Comparison of ENCODE assay signal across 2 cellular contexts in genomic region chr3:126752303-126753190, GRCh38.
TF ChIP-seq lines count a peak whose summit lies in the region.

No MANE protein-coding gene starts in this region.

TF ChIP-seq in HEK293, 187 proteins besides CTCF, POLR2A, EP300 and RAD21 (continued from another document and continues in another):
- TF ChIP-seq ZNF148 (tag by site-specific recombination; IDR thresholded peaks at IDR 0.05; ENCODE audit: borderline replicate concordance) (no peak), HOXC10 (CRISPR knock-in tag; IDR thresholded peaks at IDR 0.05) (no peak), ZBTB44 (tag by site-specific recombination; IDR thresholded peaks at IDR 0.05) (no peak), ZIC2 (tag by site-specific recombination; IDR thresholded peaks at IDR 0.05) (peak; percentile 49), BCL6B (tag by site-specific recombination; IDR thresholded peaks at IDR 0.05) (no peak), GLI4 (tag by site-specific recombination; IDR thresholded peaks at IDR 0.05) (no peak), OSR2 (tag by site-specific recombination; IDR thresholded peaks at IDR 0.05) (no peak), ZNF2 (tag by site-specific recombination; IDR thresholded peaks at IDR 0.05) (no peak), ZNF658 (tag by site-specific recombination; IDR thresholded peaks at IDR 0.05) (no peak), ZNF280D (tag by site-specific recombination; IDR thresholded peaks at IDR 0.05) (no peak), AEBP2 (tag by site-specific recombination; IDR thresholded peaks at IDR 0.05; ENCODE audit: borderline replicate concordance) (no peak), ZNF521 (tag by site-specific recombination; IDR thresholded peaks at IDR 0.05) (no peak), ZNF580 (tag by site-specific recombination; IDR thresholded peaks at IDR 0.05) (no peak), ZBTB21 (tag by site-specific recombination; IDR thresholded peaks at IDR 0.05) (no peak), ZNF214 (tag by site-specific recombination; IDR thresholded peaks at IDR 0.05; ENCODE audit: borderline replicate concordance) (no peak), KLF16 (tag by site-specific recombination; IDR thresholded peaks at IDR 0.05) (no peak), MYNN (tag by site-specific recombination; IDR thresholded peaks at IDR 0.05; ENCODE audit: borderline replicate concordance) (no peak), ZBTB20 (tag by site-specific recombination; IDR thresholded peaks at IDR 0.05) (no peak), ZNF670 (tag by site-specific recombination; IDR thresholded peaks at IDR 0.05; ENCODE audit: low read depth) (no peak), ZNF140 (tag by site-specific recombination; IDR thresholded peaks at IDR 0.05) (no peak)

TF ChIP-seq in HepG2, 621 proteins besides CTCF, POLR2A, EP300 and RAD21 (continued from another document and continues in another):
- TF ChIP-seq ATF3 (CRISPR knock-in tag; IDR thresholded peaks at IDR 0.05) (no peak), PAXIP1 (CRISPR knock-in tag; conservative IDR thresholded peaks at IDR 0.05) (no peak), ZFP36 (IDR thresholded peaks at IDR 0.05; ENCODE audit: borderline replicate concordance, low read depth, low read length, partially characterized antibody) (no peak), TIGD3 (CRISPR knock-in tag; IDR thresholded peaks at IDR 0.05; ENCODE audit: borderline replicate concordance) (no peak), HNF1A (IDR thresholded peaks at IDR 0.05; ENCODE audit: low read depth) (no peak), HNF1A (CRISPR knock-in tag; IDR thresholded peaks at IDR 0.05; ENCODE audit: borderline replicate concordance) (no peak), SALL1 (CRISPR knock-in tag; IDR thresholded peaks at IDR 0.05) (peak; percentile 28; the same call in 1 of the 2 replicates), ZNF609 (CRISPR knock-in tag; IDR thresholded peaks at IDR 0.05; ENCODE audit: borderline replicate concordance) (no peak), STAG1 (CRISPR knock-in tag; IDR thresholded peaks at IDR 0.05) (peak; percentile 98), ZNF670 (CRISPR knock-in tag; IDR thresholded peaks at IDR 0.05; ENCODE audit: borderline replicate concordance) (0 out of 2 replicates have a peak, but pooled peaks have one; percentile 20), FOSL2 (CRISPR knock-in tag; IDR thresholded peaks at IDR 0.05) (no peak), ZBTB2 (CRISPR knock-in tag; IDR thresholded peaks at IDR 0.05; ENCODE audit: low read depth) (no peak), HIC2 (CRISPR knock-in tag; IDR thresholded peaks at IDR 0.05; ENCODE audit: low read depth) (no peak), NFRKB (IDR thresholded peaks at IDR 0.05) (no peak), CREM (IDR thresholded peaks at IDR 0.05) (no peak), CREM (CRISPR knock-in tag; IDR thresholded peaks at IDR 0.05) (no peak), RBAK (CRISPR knock-in tag; IDR thresholded peaks at IDR 0.05) (no peak), ZSCAN29 (CRISPR knock-in tag; conservative IDR thresholded peaks at IDR 0.05) (0 out of 2 replicates have a peak, but pooled peaks have one; percentile 33), CC2D1A (CRISPR knock-in tag; IDR thresholded peaks at IDR 0.05) (no peak), WIZ (CRISPR knock-in tag; IDR thresholded peaks at IDR 0.05) (no peak), ZFP41 (CRISPR knock-in tag; IDR thresholded peaks at IDR 0.05; ENCODE audit: borderline replicate concordance) (peak; percentile 65; the same call in 1 of the 2 replicates), PCBP1 (IDR thresholded peaks at IDR 0.05; ENCODE audit: borderline replicate concordance, low read depth, low read length) (no peak), TFE3 (CRISPR knock-in tag; IDR thresholded peaks at IDR 0.05) (no peak), ZNF275 (CRISPR knock-in tag; IDR thresholded peaks at IDR 0.05; ENCODE audit: borderline replicate concordance) (no peak), ZNF7 (CRISPR knock-in tag; IDR thresholded peaks at IDR 0.05) (no peak)
